Comparison of ENCODE assay signal across 1 cellular context in genomic region chr1:153827168-153827964, GRCh38.
A peak's percentile ranks its signal among the peaks of the same experiment; 100 is the strongest.
TF ChIP-seq lines count a peak whose summit lies in the region.

No MANE protein-coding gene starts in this region.

TF ChIP-seq in GM12878, 131 proteins besides CTCF, POLR2A, EP300 and RAD21:
- TF ChIP-seq FOXM1 (IDR thresholded peaks at IDR 0.05; ENCODE audit: low read depth, low read length): peak; percentile 35; the same call in 1 of the 2 replicates
- TF ChIP-seq NFIC (IDR thresholded peaks at IDR 0.05; ENCODE audit: low read depth, low read length): 0 out of 2 replicates have a peak, but pooled peaks have one; percentile 29
- no peak for TF ChIP-seq ZNF592 (IDR thresholded peaks at IDR 0.05)
- peak; percentile 52 for TF ChIP-seq BCL3 (IDR thresholded peaks at IDR 0.05; ENCODE audit: borderline replicate concordance, insufficient read depth, low read depth, low read length, poor library complexity, severe bottlenecking)
